2 cellular contexts compared by ENCODE assay signal in the genomic region with DNA sequence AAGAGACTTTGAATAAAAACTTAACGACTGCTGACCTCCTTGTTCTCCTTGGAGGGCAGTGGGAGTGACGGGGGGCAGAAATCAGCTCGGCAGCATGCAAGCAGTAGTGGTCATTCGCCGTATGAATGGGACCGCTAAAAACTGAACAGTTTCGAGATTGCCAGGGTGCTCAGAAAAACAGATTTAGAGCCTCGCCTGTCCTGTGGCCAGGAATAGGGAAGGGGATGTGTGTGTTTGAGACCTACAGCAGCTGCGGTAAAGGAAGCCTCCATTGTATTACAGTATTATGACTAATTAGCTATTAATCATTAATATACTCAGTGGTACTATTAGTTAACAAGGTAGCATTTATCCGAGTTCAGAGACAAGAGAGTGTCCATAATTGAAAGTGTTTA.
TF ChIP-seq lines count a peak whose summit lies in the region.

No MANE protein-coding gene starts in this region.

TF ChIP-seq in IMR-90, 13 proteins besides CTCF, POLR2A, EP300 and RAD21 (continued from another document):
- TF ChIP-seq RCOR1 (IDR thresholded peaks at IDR 0.05; ENCODE audit: insufficient replicate concordance, low read length) (no peak), FOS (IDR thresholded peaks at IDR 0.05; ENCODE audit: low read depth, low read length) (no peak), MAFK (IDR thresholded peaks at IDR 0.05; ENCODE audit: low read depth, low read length) (no peak), CHD1 (IDR thresholded peaks at IDR 0.05; ENCODE audit: low read depth, low read length) (no peak), MXI1 (IDR thresholded peaks at IDR 0.05; ENCODE audit: borderline replicate concordance, low read depth, low read length) (no peak)

TF ChIP-seq in neural cell, 6 proteins besides CTCF, POLR2A, EP300 and RAD21 (continued from another document):
- TF ChIP-seq, protein P1, sequence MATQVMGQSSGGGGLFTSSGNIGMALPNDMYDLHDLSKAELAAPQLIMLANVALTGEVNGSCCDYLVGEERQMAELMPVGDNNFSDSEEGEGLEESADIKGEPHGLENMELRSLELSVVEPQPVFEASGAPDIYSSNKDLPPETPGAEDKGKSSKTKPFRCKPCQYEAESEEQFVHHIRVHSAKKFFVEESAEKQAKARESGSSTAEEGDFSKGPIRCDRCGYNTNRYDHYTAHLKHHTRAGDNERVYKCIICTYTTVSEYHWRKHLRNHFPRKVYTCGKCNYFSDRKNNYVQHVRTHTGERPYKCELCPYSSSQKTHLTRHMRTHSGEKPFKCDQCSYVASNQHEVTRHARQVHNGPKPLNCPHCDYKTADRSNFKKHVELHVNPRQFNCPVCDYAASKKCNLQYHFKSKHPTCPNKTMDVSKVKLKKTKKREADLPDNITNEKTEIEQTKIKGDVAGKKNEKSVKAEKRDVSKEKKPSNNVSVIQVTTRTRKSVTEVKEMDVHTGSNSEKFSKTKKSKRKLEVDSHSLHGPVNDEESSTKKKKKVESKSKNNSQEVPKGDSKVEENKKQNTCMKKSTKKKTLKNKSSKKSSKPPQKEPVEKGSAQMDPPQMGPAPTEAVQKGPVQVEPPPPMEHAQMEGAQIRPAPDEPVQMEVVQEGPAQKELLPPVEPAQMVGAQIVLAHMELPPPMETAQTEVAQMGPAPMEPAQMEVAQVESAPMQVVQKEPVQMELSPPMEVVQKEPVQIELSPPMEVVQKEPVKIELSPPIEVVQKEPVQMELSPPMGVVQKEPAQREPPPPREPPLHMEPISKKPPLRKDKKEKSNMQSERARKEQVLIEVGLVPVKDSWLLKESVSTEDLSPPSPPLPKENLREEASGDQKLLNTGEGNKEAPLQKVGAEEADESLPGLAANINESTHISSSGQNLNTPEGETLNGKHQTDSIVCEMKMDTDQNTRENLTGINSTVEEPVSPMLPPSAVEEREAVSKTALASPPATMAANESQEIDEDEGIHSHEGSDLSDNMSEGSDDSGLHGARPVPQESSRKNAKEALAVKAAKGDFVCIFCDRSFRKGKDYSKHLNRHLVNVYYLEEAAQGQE (IDR thresholded peaks at IDR 0.05; ENCODE audit: borderline replicate concordance), result no peak
- TF ChIP-seq POLR2AphosphoS5 (IDR thresholded peaks at IDR 0.05) (no peak), SMC3 (conservative IDR thresholded peaks at IDR 0.05; ENCODE audit: poor library complexity) (no peak), MXI1 (conservative IDR thresholded peaks at IDR 0.05; ENCODE audit: poor library complexity, severe bottlenecking) (no peak), EZH2 (IDR thresholded peaks at IDR 0.05; ENCODE audit: borderline replicate concordance, insufficient read depth, low read length, poor library complexity, severe bottlenecking) (no peak)
